Comparison of ENCODE assay signal across 18 cellular contexts in the genomic region with DNA sequence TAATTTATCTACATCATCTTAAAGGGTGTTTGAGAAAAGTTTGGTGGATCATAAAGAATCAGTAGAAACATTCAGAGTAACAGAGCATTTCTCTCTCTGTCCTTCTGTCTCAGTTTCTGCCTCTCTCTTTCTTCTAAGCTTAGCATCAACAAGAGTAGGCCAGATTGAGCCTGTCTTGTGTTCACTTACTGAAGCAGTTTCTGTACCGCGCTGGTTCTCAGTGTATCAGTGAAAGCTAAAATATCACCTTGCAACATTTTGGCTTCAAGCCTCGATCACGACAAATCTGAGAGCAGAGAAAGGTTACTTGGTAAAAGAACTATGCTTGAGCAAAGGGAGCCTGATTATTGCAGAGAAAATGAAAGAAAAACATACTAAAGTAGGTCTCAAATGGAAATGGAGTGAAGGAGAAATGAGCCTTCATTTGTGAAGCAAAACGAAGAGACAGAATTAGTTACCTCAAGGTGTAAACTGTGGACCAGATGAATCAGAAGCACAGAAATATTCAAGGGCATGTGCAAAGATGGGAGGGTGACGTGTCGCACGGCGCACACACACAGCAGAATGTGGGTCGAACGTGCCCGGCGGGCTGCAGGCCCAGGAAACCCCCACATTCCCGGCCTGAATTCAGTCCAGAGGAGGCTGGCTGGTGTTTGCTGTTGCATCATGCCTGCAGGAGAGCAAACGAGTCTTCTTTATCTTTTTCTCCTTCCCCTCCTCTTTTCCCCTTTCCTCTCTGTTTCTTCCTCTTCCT.
"Had no signal": no experiment of that assay in that cellular context is flagged by ENCODE, and none has a peak within 500 bp of the region (broad histone marks: within the 10 kb centered on the region; RNA-seq: fewer than 3 reads in every experiment).

No MANE protein-coding gene starts in this region.

- ATAC-seq: body of pancreas; stimulated activated naive B cell treated with anti-CD40 and anti-IgM and Interleukin-4, amounts not matched to agents 10 μg/mL and 1 μg/mL and 100 μg/mL, for 72 hours; upper lobe of right lung had no signal

- H3K4me3 ChIP-seq: body of pancreas, esophagus muscularis mucosa, pancreas, spleen, testis, upper lobe of right lung had no signal

- H3K9me3 ChIP-seq: body of pancreas, esophagus muscularis mucosa, pancreas, testis, upper lobe of right lung had no signal

- H3K9me3 Mint-ChIP-seq: activated CD4-positive, alpha-beta T cell treated with anti-CD3 and anti-CD28 coated beads, Interleukin-2, amount 10 ng/mL, durations not matched to agents 7 days and 5 days; activated T-helper 2 cell treated with anti-CD3 and anti-CD28 coated beads, Interferon-gamma antibody, Interleukin-2, Interleukin-4, amounts not matched to agents 10 μg/mL and 5 μg/mL and 100 μg/mL, durations not matched to agents 14 hours and 24 hours and 36 hours; T-helper 1 cell treated with Interleukin-12 subunit alpha and Interleukin-12 subunit beta and Interleukin-4 antibody, amounts not matched to agents 30 μg/mL and 1 μg/mL, for 36 hours had no signal

- FAIRE-seq: pancreas had no signal

- H3K4me3 Mint-ChIP-seq: activated B cell treated with CpG ODN at 0.5 μM for 24 hours; activated CD4-positive, alpha-beta T cell treated with anti-CD3 and anti-CD28 coated beads, Interleukin-2, amount 10 ng/mL, durations not matched to agents 7 days and 5 days; nephron progenitor cell; stimulated activated naive B cell treated with anti-CD40 and anti-IgM and Interleukin-4, amounts not matched to agents 10 μg/mL and 1 μg/mL and 100 μg/mL, for 72 hours; T-helper 1 cell treated with Interleukin-12 subunit alpha and Interleukin-12 subunit beta and Interleukin-4 antibody, amounts not matched to agents 30 μg/mL and 1 μg/mL, for 36 hours had no signal

- H3K36me3 ChIP-seq: esophagus muscularis mucosa, pancreas, spleen, upper lobe of right lung had no signal

- H3K27ac Mint-ChIP-seq: activated B cell treated with CpG ODN at 0.5 μM for 24 hours; activated CD4-positive, alpha-beta T cell treated with anti-CD3 and anti-CD28 coated beads, Interleukin-2, amount 10 ng/mL, durations not matched to agents 7 days and 5 days; activated T-helper 2 cell treated with anti-CD3 and anti-CD28 coated beads, Interferon-gamma antibody, Interleukin-2, Interleukin-4, amounts not matched to agents 10 μg/mL and 5 μg/mL and 100 μg/mL, durations not matched to agents 14 hours and 24 hours and 36 hours; nephron progenitor cell; stimulated activated naive B cell treated with anti-CD40 and anti-IgM and Interleukin-4, amounts not matched to agents 10 μg/mL and 1 μg/mL and 100 μg/mL, for 72 hours; T-helper 1 cell treated with Interleukin-12 subunit alpha and Interleukin-12 subunit beta and Interleukin-4 antibody, amounts not matched to agents 30 μg/mL and 1 μg/mL, for 36 hours had no signal

- H3K4me1 ChIP-seq: body of pancreas, pancreas, spleen, testis, upper lobe of right lung had no signal

- H3K27me3 ChIP-seq: body of pancreas, esophagus muscularis mucosa, pancreas, spleen, testis, upper lobe of right lung had no signal

- H3K4me1 Mint-ChIP-seq: activated B cell treated with CpG ODN at 0.5 μM for 24 hours; activated CD4-positive, alpha-beta T cell treated with anti-CD3 and anti-CD28 coated beads, Interleukin-2, amount 10 ng/mL, durations not matched to agents 7 days and 5 days; nephron progenitor cell; stimulated activated naive B cell treated with anti-CD40 and anti-IgM and Interleukin-4, amounts not matched to agents 10 μg/mL and 1 μg/mL and 100 μg/mL, for 72 hours had no signal

- DNase-seq: activated B cell treated with CpG ODN at 0.5 μM for 24 hours; activated CD4-positive, alpha-beta T cell treated with anti-CD3 and anti-CD28 coated beads, Interleukin-2, amount 10 ng/mL, durations not matched to agents 7 days and 5 days; activated naive CD4-positive, alpha-beta T cell treated with anti-CD3 and anti-CD28 coated beads, Interleukin-2, amount 50 U/mL, for 16 hours; activated T-cell treated with anti-CD3 and anti-CD28 coated beads for 4 hours; body of pancreas; cerebellar nuclear complex; dermis blood vessel endothelial cell; mesendoderm; nephron progenitor cell; pancreas; spleen; stimulated activated CD4-positive, alpha-beta T cell treated with anti-CD3 and anti-CD28 coated beads, Interleukin-2, amount 100 ng/mL, for 24 hours; stimulated activated naive B cell treated with anti-CD40 and anti-IgM and Interleukin-4, amounts not matched to agents 10 μg/mL and 1 μg/mL and 100 μg/mL, for 72 hours; testis; upper lobe of right lung had no signal

- H3K27me3 Mint-ChIP-seq: activated CD4-positive, alpha-beta T cell treated with anti-CD3 and anti-CD28 coated beads, Interleukin-2, amount 10 ng/mL, durations not matched to agents 7 days and 5 days had no signal

- H3K27ac ChIP-seq: body of pancreas, esophagus muscularis mucosa, pancreas, spleen, testis, upper lobe of right lung had no signal
